11 cellular contexts compared by ENCODE assay signal in genomic region chr1:24189528-24189927, GRCh38. TPM values are rescaled to one million over a fixed set of nuclear protein-coding genes. Genes with fewer than 3 reads are reported as not detected.
A peak's percentile ranks its signal among the peaks of the same experiment; 100 is the strongest.
DNase-seq lines count a peak whose midpoint lies in the region; ATAC-seq and TF ChIP-seq lines count a peak whose summit lies in the region.
"Had no signal": no experiment of that assay in that cellular context is flagged by ENCODE, and none has a peak within 500 bp of the region (broad histone marks: within the 10 kb centered on the region; RNA-seq: fewer than 3 reads in every experiment).

No MANE protein-coding gene starts in this region.

- CTCF ChIA-PET in activated CD8-positive, alpha-beta T cell treated with anti-CD3 and anti-CD28 coated beads for 36 hours (lab: Charles Lee), result interaction anchor here (0.8 to 9.0 kb wide), 8 partner anchors 10 to 295 kb away, joined by 3 to 127 read pairs (median 10); no protein-coding TSS in a partner anchor

- H3F3A ChIP-seq in MM.1S (ENCODE audit: insufficient read depth, low read length), result peaks cover 47% of the 10 kb centered on the region

- WGBS in spleen, 5 donors, result 38 to 48% (median 44%) methylated on average over 7 of the region's 7 CpGs

- H3K27ac Mint-ChIP-seq in activated CD8-positive, alpha-beta T cell treated with anti-CD3 and anti-CD28 coated beads for 36 hours, result peak overlapping the region; percentile 85

- H4K20me1 ChIP-seq in MM.1S (ENCODE audit: insufficient read depth, low read length), result no peaks in the 10 kb centered on the region

- peaks cover 34% of the 10 kb centered on the region for H3K79me2 ChIP-seq in MM.1S (ENCODE audit: low read length)

- H3K4me3 ChIP-seq in MM.1S (ENCODE audit: low read length), result peak overlapping the region; percentile 45
- H3K4me3 ChIP-seq in spleen, result peak overlapping the region in 1 of 8 donors; percentile 44
- H3K4me3 ChIP-seq: GM23248 had no signal

- no peak overlapping the region for H3K4me3 Mint-ChIP-seq in activated CD8-positive, alpha-beta T cell treated with anti-CD3 and anti-CD28 coated beads for 36 hours

- H3K9me2 ChIP-seq in MM.1S (replicated peaks; ENCODE audit: insufficient read depth, low read length), result no peaks in the 10 kb centered on the region

- H3K27ac ChIP-seq in MM.1S (ENCODE audit: low read length) (peak overlapping the region; percentile 99), spleen (peak overlapping the region; percentile 45 to 86 (median 76))
- H3K27ac ChIP-seq: GM23248, WERI-Rb-1 had no signal

- peaks cover 70% of the 10 kb centered on the region for H3K4me1 Mint-ChIP-seq in activated CD8-positive, alpha-beta T cell treated with anti-CD3 and anti-CD28 coated beads for 36 hours (ENCODE audit: low read depth)

- H3K9me3 Mint-ChIP-seq in activated CD8-positive, alpha-beta T cell treated with anti-CD3 and anti-CD28 coated beads for 36 hours, result peaks cover 7% of the 10 kb centered on the region

- DNase-seq in GM13977 (ENCODE audit: low spot score) (peak; percentile 52), MM.1S (peak; percentile 92), spleen (peak; percentile 84), posterior vena cava (ENCODE audit: low spot score) (no peak), epidermal melanocyte (ENCODE audit: insufficient read length, low spot score) (no peak)
- DNase-seq in activated CD8-positive, alpha-beta T cell treated with anti-CD3 and anti-CD28 coated beads for 36 hours, result peak; percentile 74
- DNase-seq: NCI-H510A, WERI-Rb-1 had no signal

- ATAC-seq in activated CD8-positive, alpha-beta T cell treated with anti-CD3 and anti-CD28 coated beads for 36 hours, result no peak
- ATAC-seq in GM18907 (IDR thresholded peaks at IDR 0.05; ENCODE audit: unreplicated experiment) (no peak), HG02973 (IDR thresholded peaks at IDR 0.05; ENCODE audit: unreplicated experiment) (no peak)

- H3K36me3 Mint-ChIP-seq in activated CD8-positive, alpha-beta T cell treated with anti-CD3 and anti-CD28 coated beads for 36 hours (ENCODE audit: low read depth), result peaks cover 1% of the 10 kb centered on the region

- in situ Hi-C loops in GM13977 (cut with MboI; ENCODE audit: low pct_unique_long_range_greater_than_20kb, low sequenced_read_pairs, unreplicated experiment), result no loop called here

- peak overlapping the region; percentile 68 for H3K4me2 ChIP-seq in MM.1S (ENCODE audit: low read depth, low read length)

- no peak overlapping the region for H2AFZ ChIP-seq in MM.1S (ENCODE audit: low read length)
- H2AFZ ChIP-seq: GM23248 had no signal

- TF ChIP-seq POLR2A in spleen (IDR thresholded peaks at IDR 0.05), result no peak

- H3K36me3 ChIP-seq in MM.1S (replicated peaks; ENCODE audit: insufficient read depth, low read length), result no peaks in the 10 kb centered on the region
- H3K36me3 ChIP-seq in spleen, result no peaks in the 10 kb centered on the region

- H3K9ac ChIP-seq in MM.1S (ENCODE audit: low read length), result peak overlapping the region; percentile 76
- H3K9ac ChIP-seq: GM23248 had no signal

- H3K9me3 ChIP-seq in MM.1S (replicated peaks; ENCODE audit: insufficient read depth, low read length) (no peaks in the 10 kb centered on the region), spleen (no peaks in the 10 kb centered on the region)

- H3K4me1 ChIP-seq in MM.1S (ENCODE audit: low read length), result peaks cover 50% of the 10 kb centered on the region
- H3K4me1 ChIP-seq in spleen, result peaks cover 10 to 79% (median 57%) of the 10 kb centered on the region in 6 donors

- H3K27me3 ChIP-seq in MM.1S (replicated peaks; ENCODE audit: insufficient read depth, low read length), result no peaks in the 10 kb centered on the region
- peaks cover 0 to 28% (median 10%) of the 10 kb centered on the region in 7 donors for H3K27me3 ChIP-seq in spleen (replicated peaks in 1 of 7)

- intact Hi-C loops in activated CD8-positive, alpha-beta T cell treated with anti-CD3 and anti-CD28 coated beads for 36 hours (cut with micrococcal nuclease), result loop anchor here (5.0 kb wide), 1 partner anchor 37 kb away; no protein-coding TSS in a partner anchor
- intact Hi-C loops in spleen (cut with DNase I; ENCODE audit: low total_unique reads), result no loop called here
- intact Hi-C loops in posterior vena cava (cut with DNase I), result loop anchor here in 1 of 2 donors (10.0 kb wide), 1 partner anchor 115 kb away; no protein-coding TSS in a partner anchor

- POLR2A ChIA-PET in activated CD8-positive, alpha-beta T cell treated with anti-CD3 and anti-CD28 coated beads for 36 hours (lab: Charles Lee), result interaction anchor here (0.6 to 1.5 kb wide), 5 partner anchors 12 to 454 kb away, joined by 3 to 6 read pairs (median 3); partner anchors contain the start of gene STPG1

- no peaks in the 10 kb centered on the region for H3K27me3 Mint-ChIP-seq in activated CD8-positive, alpha-beta T cell treated with anti-CD3 and anti-CD28 coated beads for 36 hours

- TF ChIP-seq CTCF in GM13977 (IDR thresholded peaks at IDR 0.05; ENCODE audit: extremely low read depth, insufficient read depth, missing control alignments) (no peak), MM.1S (IDR thresholded peaks at IDR 0.05; ENCODE audit: low read length) (no peak), spleen (IDR thresholded peaks at IDR 0.05 in 8 of 11, conservative IDR thresholded peaks at IDR 0.05 in 3 of 11) (no peak)
- no peak for TF ChIP-seq CTCF in activated CD8-positive, alpha-beta T cell treated with anti-CD3 and anti-CD28 coated beads for 36 hours (IDR thresholded peaks at IDR 0.05)

RNA-seq across cellular contexts. Expression of gene IFNLR1, which starts 2.4 kb away (rescaled TPM):
- 1 to 10 TPM; 4.8 to 6.4 TPM for total RNA-seq in activated CD8-positive, alpha-beta T cell treated with anti-CD3 and anti-CD28 coated beads for 36 hours
- 1 to 10 TPM; 3.3 to 8.9 (median 3.9) TPM for total RNA-seq in spleen
- 1 to 10 TPM; 1.7 to 3.3 (median 3.1) TPM for polyA plus RNA-seq in spleen
- total RNA-seq in posterior vena cava, result under 1 TPM; 0.43 to 0.51 TPM
- total RNA-seq: GM23248 had no signal
- polyA plus RNA-seq: GM23248 had no signal

RNA-seq across cellular contexts. Expression of gene IL22RA1, which starts 46.6 kb away (rescaled TPM):
- total RNA-seq in activated CD8-positive, alpha-beta T cell treated with anti-CD3 and anti-CD28 coated beads for 36 hours, result not detected
- total RNA-seq in spleen, result not detected
- polyA plus RNA-seq in spleen, result not detected
- under 1 TPM in 1 of 2 donors, not detected in 1; 0.10 TPM for total RNA-seq in posterior vena cava
- total RNA-seq: GM23248 had no signal

Comparison
In these comparisons a context has a peak if more than half of its experiments do, and no peak if none do; other contexts are left out.
1. DNase-seq: peak in GM13977 (single experiment), MM.1S (single experiment), activated CD8-positive, alpha-beta T cell treated with anti-CD3 and anti-CD28 coated beads for 36 hours (single experiment) and spleen (single experiment); none in posterior vena cava (single experiment) and epidermal melanocyte (single experiment).